In genomic region chr10:99331207-99331803, GRCh38 we compare ENCODE assay signal across 12 cellular contexts. TPM values are rescaled to one million over a fixed set of nuclear protein-coding genes. Genes with fewer than 3 reads are reported as not detected.
DNase-seq lines count a peak whose midpoint lies in the region; ATAC-seq and TF ChIP-seq lines count a peak whose summit lies in the region.
"Had no signal": no experiment of that assay in that cellular context is flagged by ENCODE, and none has a peak within 500 bp of the region (broad histone marks: within the 10 kb centered on the region; RNA-seq: fewer than 3 reads in every experiment).

No MANE protein-coding gene starts in this region.

- no peaks in the 10 kb centered on the region for H3K27me3 ChIP-seq in Panc1 (ENCODE audit: control insufficient read depth, insufficient read depth, low read length)

- H3K36me3 Mint-ChIP-seq in activated CD4-positive, alpha-beta T cell treated with anti-CD3 and anti-CD28 coated beads for 36 hours (ENCODE audit: low read depth), result peaks cover 4% of the 10 kb centered on the region
- no peaks in the 10 kb centered on the region for H3K36me3 Mint-ChIP-seq in effector memory CD8-positive, alpha-beta T cell (ENCODE audit: insufficient read depth)
- H3K36me3 Mint-ChIP-seq in osteocyte (ENCODE audit: unreplicated experiment), result no peaks in the 10 kb centered on the region
- no peaks in the 10 kb centered on the region for H3K36me3 Mint-ChIP-seq in immature natural killer cell

- CTCF ChIA-PET in activated CD4-positive, alpha-beta T cell treated with anti-CD3 and anti-CD28 coated beads for 36 hours (lab: Charles Lee), result no interaction called here
- CTCF ChIA-PET in Panc1 (lab: Charles Lee), result no interaction called here

- no peak overlapping the region for H3K27ac Mint-ChIP-seq in activated CD4-positive, alpha-beta T cell treated with anti-CD3 and anti-CD28 coated beads for 36 hours
- H3K27ac Mint-ChIP-seq in effector memory CD8-positive, alpha-beta T cell, result no peak overlapping the region
- H3K27ac Mint-ChIP-seq in osteocyte (ENCODE audit: unreplicated experiment) (no peak overlapping the region), immature natural killer cell (no peak overlapping the region)

- no peak for DNase-seq in activated CD4-positive, alpha-beta T cell treated with anti-CD3 and anti-CD28 coated beads for 36 hours
- DNase-seq in activated CD4-positive, alpha-beta T cell treated with anti-CD3 and anti-CD28 coated beads, Interleukin-2, amount 50 U/mL, for 1 hour, result no peak
- no peak for DNase-seq in Panc1 (ENCODE audit: low read depth, low spot score)
- no peak for DNase-seq in effector memory CD8-positive, alpha-beta T cell
- DNase-seq in osteocyte (ENCODE audit: extremely low spot score, unreplicated experiment), result no peak
- no peak for DNase-seq in immature natural killer cell
- DNase-seq in NCI-H1048 (lab: John Stamatoyannopoulos, UW), result no peak
- DNase-seq: NCI-H1436, psoas muscle had no signal

- peak overlapping the region; percentile 66 for H3K4me3 Mint-ChIP-seq in activated CD4-positive, alpha-beta T cell treated with anti-CD3 and anti-CD28 coated beads for 36 hours
- H3K4me3 Mint-ChIP-seq in effector memory CD8-positive, alpha-beta T cell, result peak overlapping the region; percentile 4 to 43
- H3K4me3 Mint-ChIP-seq in osteocyte (ENCODE audit: unreplicated experiment) (peak overlapping the region; percentile 54), immature natural killer cell (peak overlapping the region in 2 of 5 donors; percentile 18 to 31)

- no peak overlapping the region for H3K27ac ChIP-seq in Panc1 (ENCODE audit: low read length)
- H3K27ac ChIP-seq: epithelial cell of prostate, psoas muscle, thoracic aorta had no signal

- peaks cover 10% of the 10 kb centered on the region; the same call in 1 of the 2 replicates for H3K4me1 ChIP-seq in Panc1 (ENCODE audit: control insufficient read depth, insufficient read depth, low read length)

- no TSS peak for BruUV-seq in Panc1 (replicated peaks; lab: Mats Ljungman, UMichigan)

- POLR2A ChIA-PET in activated CD4-positive, alpha-beta T cell treated with anti-CD3 and anti-CD28 coated beads for 36 hours (lab: Charles Lee), result no interaction called here
- POLR2A ChIA-PET in Panc1 (lab: Charles Lee), result no interaction called here

- intact Hi-C loops in activated CD4-positive, alpha-beta T cell treated with anti-CD3 and anti-CD28 coated beads for 36 hours (cut with DNase I, micrococcal nuclease), result loop anchor here in 1 of 2 experiments (5.0 kb wide), 1 partner anchor 99 kb away; no protein-coding TSS in a partner anchor
- intact Hi-C loops in Panc1 (cut with micrococcal nuclease; ENCODE audit: unreplicated experiment), result no loop called here

- H3K4me1 Mint-ChIP-seq in activated CD4-positive, alpha-beta T cell treated with anti-CD3 and anti-CD28 coated beads for 36 hours, result peaks cover 5% of the 10 kb centered on the region
- peaks cover 0 to 2% of the 10 kb centered on the region in 2 donors for H3K4me1 Mint-ChIP-seq in effector memory CD8-positive, alpha-beta T cell (ENCODE audit: low read depth in 2 of 2)
- H3K4me1 Mint-ChIP-seq in osteocyte (ENCODE audit: unreplicated experiment), result peaks cover 3% of the 10 kb centered on the region
- H3K4me1 Mint-ChIP-seq in immature natural killer cell, result peaks cover 1 to 6% of the 10 kb centered on the region in 2 donors

- TF ChIP-seq CTCF in Panc1 (IDR thresholded peaks at IDR 0.05) (no peak), osteocyte (IDR thresholded peaks at IDR 0.05) (no peak)

- H3K4me3 ChIP-seq in Panc1 (ENCODE audit: low read depth in 2 of 2, low read length in 2 of 2), result peak overlapping the region; percentile 55 to 81
- H3K4me3 ChIP-seq: psoas muscle had no signal

- ATAC-seq in activated CD4-positive, alpha-beta T cell treated with anti-CD3 and anti-CD28 coated beads for 36 hours, result no peak
- ATAC-seq in Panc1 (no peak), GM18520 (IDR thresholded peaks at IDR 0.05; ENCODE audit: unreplicated experiment) (no peak)
- no peak for ATAC-seq in effector memory CD8-positive, alpha-beta T cell (replicated peaks)

- H3K9me3 ChIP-seq in Panc1 (ENCODE audit: control insufficient read depth, insufficient read depth, low read depth, low read length), result no peaks in the 10 kb centered on the region
- H3K9me3 ChIP-seq: psoas muscle, thoracic aorta had no signal

- H3K36me3 ChIP-seq in Panc1 (ENCODE audit: control insufficient read depth, insufficient read depth, low read length), result no peaks in the 10 kb centered on the region
- H3K36me3 ChIP-seq: thoracic aorta had no signal

- H3K9me3 Mint-ChIP-seq in activated CD4-positive, alpha-beta T cell treated with anti-CD3 and anti-CD28 coated beads for 36 hours (ENCODE audit: low read depth), result no peaks in the 10 kb centered on the region
- no peaks in the 10 kb centered on the region for H3K9me3 Mint-ChIP-seq in effector memory CD8-positive, alpha-beta T cell
- H3K9me3 Mint-ChIP-seq in osteocyte (ENCODE audit: unreplicated experiment), result no peaks in the 10 kb centered on the region
- H3K9me3 Mint-ChIP-seq in immature natural killer cell, result peaks cover 0 to 4% (median 0%) of the 10 kb centered on the region in 6 donors

- peaks cover 31% of the 10 kb centered on the region for H3K27me3 Mint-ChIP-seq in activated CD4-positive, alpha-beta T cell treated with anti-CD3 and anti-CD28 coated beads for 36 hours
- peaks cover 57 to 74% of the 10 kb centered on the region in 2 donors for H3K27me3 Mint-ChIP-seq in effector memory CD8-positive, alpha-beta T cell
- peaks cover 41% of the 10 kb centered on the region for H3K27me3 Mint-ChIP-seq in osteocyte (ENCODE audit: unreplicated experiment)
- H3K27me3 Mint-ChIP-seq in immature natural killer cell (ENCODE audit: low read depth in 3 of 3), result peaks cover 15 to 23% (median 19%) of the 10 kb centered on the region in 3 donors

- in situ Hi-C loops in Panc1 (cut with HindIII; ENCODE audit: low pct_unique_long_range_greater_than_20kb, low sequenced_read_pairs), result no loop called here

RNA-seq across cellular contexts. Expression of gene CNNM1, which starts 2.1 kb away (rescaled TPM):
- 1 to 10 TPM; 1.4 to 1.5 TPM for total RNA-seq in activated CD4-positive, alpha-beta T cell treated with anti-CD3 and anti-CD28 coated beads for 36 hours
- total RNA-seq in Panc1 (2021; ENCODE audit: unreplicated experiment) (16.6 TPM), osteocyte (0.24 TPM in 2 replicates)
- polyA plus RNA-seq in Panc1 (2012; ENCODE audit: insufficient read length), result 12.7 TPM
- not detected for polyA plus RNA-seq in immature natural killer cell
- total RNA-seq: psoas muscle had no signal
